1 cellular context compared by ENCODE assay signal in the genomic region with DNA sequence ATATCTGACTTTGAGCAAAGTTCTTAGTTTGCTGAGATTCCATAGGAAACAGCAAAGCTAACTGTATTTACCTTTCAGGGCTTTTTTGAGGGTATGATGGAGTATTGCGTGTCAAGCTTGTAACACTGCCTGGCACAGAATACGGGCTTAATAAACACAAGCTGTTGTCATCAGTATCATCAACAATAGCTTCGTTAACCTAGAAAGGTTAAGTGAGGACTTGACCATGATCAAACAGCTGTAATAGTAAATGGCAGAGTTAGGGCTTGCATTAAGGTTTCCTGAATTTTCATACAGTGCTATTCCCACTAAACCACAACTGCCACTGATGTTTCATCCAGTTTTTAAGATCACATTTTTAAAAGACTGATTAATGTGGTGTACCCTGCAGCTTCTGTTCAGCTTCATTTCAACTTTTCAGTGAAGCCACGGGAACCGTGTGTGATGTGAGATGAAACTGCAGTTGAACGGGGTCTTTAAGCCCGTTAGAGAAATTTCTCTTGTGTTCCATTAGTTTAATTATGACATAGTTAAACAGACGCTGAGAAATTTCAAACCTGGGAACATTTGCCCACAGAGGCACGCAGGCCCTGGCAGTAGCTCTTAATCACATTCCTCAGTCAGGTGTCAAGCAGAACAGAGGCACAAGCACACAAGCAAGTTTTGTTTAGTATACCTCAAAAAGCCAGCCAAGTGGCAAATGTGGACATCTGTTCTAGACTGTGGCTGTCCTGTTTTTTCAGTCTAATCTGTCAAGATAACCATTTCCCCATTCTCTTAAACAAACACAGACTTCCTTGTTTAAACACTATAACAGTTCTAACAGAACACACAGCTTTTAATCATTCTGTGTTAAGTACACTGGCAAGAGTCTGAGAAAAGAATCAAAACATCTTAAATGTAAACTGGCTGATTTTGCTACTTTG.
TF ChIP-seq lines count a peak whose summit lies in the region.

No MANE protein-coding gene starts in this region.

TF ChIP-seq in HepG2, 621 proteins besides CTCF, POLR2A, EP300 and RAD21 (continued from another document):
- TF ChIP-seq ZBTB38 (CRISPR knock-in tag; IDR thresholded peaks at IDR 0.05) (no peak), CAMTA2 (CRISPR knock-in tag; IDR thresholded peaks at IDR 0.05; ENCODE audit: borderline replicate concordance) (no peak), RXRA (CRISPR knock-in tag; IDR thresholded peaks at IDR 0.05) (peak; percentile 20; the same call in 1 of the 2 replicates), ZNF260 (CRISPR knock-in tag; IDR thresholded peaks at IDR 0.05; ENCODE audit: borderline replicate concordance, low read depth) (no peak), IRX3 (CRISPR knock-in tag; IDR thresholded peaks at IDR 0.05; ENCODE audit: borderline replicate concordance, low read depth) (no peak), ZNF430 (CRISPR knock-in tag; IDR thresholded peaks at IDR 0.05) (no peak), SIX4 (CRISPR knock-in tag; IDR thresholded peaks at IDR 0.05) (peak; percentile 60; the same call in 1 of the 2 replicates)
TF ChIP-seq in HepG2: peak in this region for 177.
